Comparison of ENCODE assay signal across 7 cellular contexts in genomic region chr1:16881742-16882141, GRCh38. TPM values are rescaled to one million over a fixed set of nuclear protein-coding genes. Genes with fewer than 3 reads are reported as not detected.
"Had no signal": no experiment of that assay in that cellular context is flagged by ENCODE, and none has a peak within 500 bp of the region (broad histone marks: within the 10 kb centered on the region; RNA-seq: fewer than 3 reads in every experiment).

No MANE protein-coding gene starts in this region.

RNA-seq across cellular contexts. Expression of gene RNU1-2, which starts 14.0 kb away (rescaled TPM):
- polyA plus RNA-seq: naive thymus-derived CD4-positive, alpha-beta T cell; neural cell; pancreas; right cardiac atrium; sigmoid colon; spleen; thymus had no signal
